ENCODE assay signal across 18 cellular contexts in the genomic region with DNA sequence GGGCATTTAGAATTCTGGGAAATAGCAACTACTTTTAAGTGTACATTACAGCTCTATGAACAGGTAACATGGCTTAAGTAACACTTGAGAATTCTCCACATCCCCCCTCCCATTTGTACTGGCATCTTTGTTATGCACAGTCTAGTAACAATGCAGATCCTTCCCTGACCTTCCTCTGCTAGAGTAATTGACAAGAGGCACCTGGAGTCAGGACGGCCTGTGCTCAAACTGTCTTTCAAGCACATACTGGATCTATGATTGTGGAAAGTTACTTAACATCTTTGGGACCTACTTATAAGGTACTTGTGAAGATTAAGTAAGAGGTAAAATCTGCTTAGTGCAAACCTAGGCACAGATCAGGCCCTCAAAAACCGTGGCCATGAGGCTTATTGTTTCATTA.
DNase-seq lines count a peak whose midpoint lies in the region; ATAC-seq, FAIRE-seq and TF ChIP-seq lines count a peak whose summit lies in the region.
"Had no signal": no experiment of that assay in that cellular context is flagged by ENCODE, and none has a peak within 500 bp of the region (broad histone marks: within the 10 kb centered on the region; RNA-seq: fewer than 3 reads in every experiment).

No MANE protein-coding gene starts in this region.

- peak; percentile 50 for DNase-seq in DMS79 (lab: John Stamatoyannopoulos, UW)
- DNase-seq in NCI-H524 (lab: John Stamatoyannopoulos, UW) = peak; percentile 72 to 96
- peak; percentile 25 for DNase-seq in iPS DF 19.7 (ENCODE audit: low read depth, low spot score)
- no peak for DNase-seq in GF-D8 (lab: John Stamatoyannopoulos, UW)
- no peak for DNase-seq in GM19239 (ENCODE audit: insufficient read length, low spot score)
- DNase-seq: 8988T, EL, GM23248, Kasumi-1, NCI-H2029, NCI-H510A treated with DMSO at 0.1 percent for 48 hours, SW 1271 had no signal

- no peaks in the 10 kb centered on the region for H3K27me3 ChIP-seq in parathyroid adenoma (ENCODE audit: control insufficient read depth, insufficient read depth, low read length)
- H3K27me3 ChIP-seq: BLaER1 treated with 17β-estradiol and CSF1 and Interleukin-3, amounts not matched to agents 10 nM and 100 nM; SJSA1 had no signal

- TF ChIP-seq CTCF in parathyroid adenoma (IDR thresholded peaks at IDR 0.05) = no peak

- no peak overlapping the region for H3K4me2 ChIP-seq in parathyroid adenoma (ENCODE audit: low read length)
- H3K4me2 ChIP-seq: BLaER1 treated with 17β-estradiol and CSF1 and Interleukin-3, amounts not matched to agents 10 nM and 100 nM had no signal

- H2AFZ ChIP-seq in parathyroid adenoma = peak overlapping the region; percentile 42
- H2AFZ ChIP-seq: GM23248 had no signal

- no peak for FAIRE-seq in GM19239 (lab: Jason Lieb, UNC)

- H3K79me2 ChIP-seq in parathyroid adenoma = no peaks in the 10 kb centered on the region

- ATAC-seq in GM19452 (IDR thresholded peaks at IDR 0.05; ENCODE audit: unreplicated experiment) (no peak), GM19463 (IDR thresholded peaks at IDR 0.05; ENCODE audit: unreplicated experiment) (no peak)

- H3K9ac ChIP-seq in parathyroid adenoma = no peak overlapping the region
- H3K9ac ChIP-seq: BLaER1 treated with 17β-estradiol and CSF1 and Interleukin-3, amounts not matched to agents 10 nM and 100 nM; GM23248 had no signal

- no peaks in the 10 kb centered on the region for H3K36me3 ChIP-seq in parathyroid adenoma (ENCODE audit: control insufficient read depth, insufficient read depth, low read length)
- H3K36me3 ChIP-seq: BLaER1 treated with 17β-estradiol and CSF1 and Interleukin-3, amounts not matched to agents 10 nM and 100 nM; SJSA1 had no signal

- H3K27ac ChIP-seq in parathyroid adenoma = no peak overlapping the region
- H3K27ac ChIP-seq: BLaER1 treated with 17β-estradiol and CSF1 and Interleukin-3, amounts not matched to agents 10 nM and 100 nM; GM23248; RWPE1; SJSA1 had no signal

- H3K4me3 ChIP-seq in parathyroid adenoma (ENCODE audit: low read depth, low read length) = no peak overlapping the region
- H3K4me3 ChIP-seq: BLaER1 treated with 17β-estradiol and CSF1 and Interleukin-3, amounts not matched to agents 10 nM and 100 nM; GM23248; SJSA1 had no signal

- peaks cover 23% of the 10 kb centered on the region for H3K4me1 ChIP-seq in parathyroid adenoma

- H3K9me3 ChIP-seq in parathyroid adenoma (ENCODE audit: control insufficient read depth, low read length) = no peaks in the 10 kb centered on the region
- H3K9me3 ChIP-seq: SJSA1 had no signal

Comparison
In these comparisons a context has a peak if more than half of its experiments do, and no peak if none do; other contexts are left out.
1. DNase-seq: peak in DMS79 (single experiment), NCI-H524 (2 of 2) and iPS DF 19.7 (single experiment); none in GF-D8 (single experiment) and GM19239 (single experiment).